ENCODE assay signal across 11 cellular contexts in the genomic region with DNA sequence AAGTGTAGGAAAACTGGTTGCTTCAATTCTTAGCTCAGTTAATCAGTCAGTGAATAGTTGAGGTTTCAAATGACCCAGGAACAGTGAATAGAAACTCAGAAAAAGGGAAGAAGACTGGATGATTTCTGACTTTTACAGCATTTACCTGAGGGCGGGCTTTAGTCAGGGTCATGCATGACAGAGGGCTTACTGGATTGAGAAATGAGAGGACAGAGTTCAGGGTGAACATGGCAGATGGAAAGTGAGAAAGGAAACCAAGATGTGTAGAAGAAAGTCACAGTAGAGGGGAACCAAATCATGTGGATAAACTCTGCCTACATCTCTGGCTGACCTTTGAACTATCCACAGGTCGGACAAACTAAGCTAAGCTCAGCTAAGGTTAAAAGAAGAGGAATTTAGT.
DNase-seq lines count a peak whose midpoint lies in the region; ATAC-seq and TF ChIP-seq lines count a peak whose summit lies in the region.
"Had no signal": no experiment of that assay in that cellular context is flagged by ENCODE, and none has a peak within 500 bp of the region (broad histone marks: within the 10 kb centered on the region; RNA-seq: fewer than 3 reads in every experiment).

No MANE protein-coding gene starts in this region.

- no peaks in the 10 kb centered on the region for H3K9me2 ChIP-seq in GM23248 (ENCODE audit: insufficient read depth)

- H3F3A ChIP-seq in GM23248 (ENCODE audit: insufficient read depth): no peaks in the 10 kb centered on the region

- ATAC-seq in GM18873 (IDR thresholded peaks at IDR 0.05; ENCODE audit: low FRiP score, unreplicated experiment) (peak; percentile 96), GM21576 (IDR thresholded peaks at IDR 0.05; ENCODE audit: unreplicated experiment) (peak; percentile 86), HG03108 (IDR thresholded peaks at IDR 0.05; ENCODE audit: unreplicated experiment) (peak; percentile 92), body of pancreas (no peak)

- H4K20me1 ChIP-seq in GM23248 (ENCODE audit: insufficient read depth): no peaks in the 10 kb centered on the region

- no peak for TF ChIP-seq CTCF in body of pancreas (IDR thresholded peaks at IDR 0.05)

- H3K27ac ChIP-seq in GM23248: no peak overlapping the region
- H3K27ac ChIP-seq in body of pancreas: no peak overlapping the region

- H3K4me3 ChIP-seq in GM23248: no peak overlapping the region
- no peak overlapping the region for H3K4me3 ChIP-seq in body of pancreas

- no peak overlapping the region for H3K9ac ChIP-seq in GM23248

- H3K36me3 ChIP-seq in GM23248 (ENCODE audit: low read depth) (no peaks in the 10 kb centered on the region), body of pancreas (replicated peaks in 1 of 2; ENCODE audit: insufficient read depth in 1 of 2, low read depth in 2 of 2) (no peaks in the 10 kb centered on the region)

- H3K4me2 ChIP-seq in GM23248 (ENCODE audit: unreplicated experiment): no peak overlapping the region

- no peak for TF ChIP-seq POLR2A in body of pancreas (IDR thresholded peaks at IDR 0.05)

- in situ Hi-C loops in GM23248 (cut with MboI): no loop called here

- no peak overlapping the region for H2AFZ ChIP-seq in GM23248

- H3K4me1 ChIP-seq in GM23248 (ENCODE audit: insufficient read depth) (no peaks in the 10 kb centered on the region), body of pancreas (no peaks in the 10 kb centered on the region)

- intact Hi-C loops in body of pancreas (cut with DNase I): no loop called here

- H3K9me3 ChIP-seq in GM23248 (ENCODE audit: low read depth) (no peaks in the 10 kb centered on the region), body of pancreas (no peaks in the 10 kb centered on the region)

- H3K27me3 ChIP-seq in GM23248 (replicated peaks; ENCODE audit: insufficient read depth) (no peaks in the 10 kb centered on the region), body of pancreas (no peaks in the 10 kb centered on the region)

- H3K79me2 ChIP-seq in GM23248 (ENCODE audit: insufficient read depth): no peaks in the 10 kb centered on the region

- DNase-seq in left kidney (ENCODE audit: low read depth, low spot score): peak; percentile 65
- no peak for DNase-seq in GM23248
- no peak for DNase-seq in body of pancreas
- DNase-seq in stimulated activated CD4-positive, alpha-beta T cell treated with anti-CD3 and anti-CD28 coated beads, Interleukin-2, amount 100 ng/mL, for 48 hours: no peak
- no peak for DNase-seq in midbrain (lab: John Stamatoyannopoulos, UW)
- DNase-seq: aorta, DMS 273 treated with DMSO at 0.1 percent for 48 hours, NCI-H1092 treated with DMSO at 0.1 percent for 48 hours had no signal

- WGBS in GM23248 (ENCODE audit: low coverage in 1 of 2, low lambda C conversion rate in 2 of 2, missing lambda C conversion rate in 2 of 2), 2 experiments: 82 to 91% methylated on average over 2 of the region's 2 CpGs
- WGBS in body of pancreas, 2 donors: 39 to 45% methylated on average over 2 of the region's 2 CpGs
